Comparison of ENCODE assay signal across 8 cellular contexts in the genomic region with DNA sequence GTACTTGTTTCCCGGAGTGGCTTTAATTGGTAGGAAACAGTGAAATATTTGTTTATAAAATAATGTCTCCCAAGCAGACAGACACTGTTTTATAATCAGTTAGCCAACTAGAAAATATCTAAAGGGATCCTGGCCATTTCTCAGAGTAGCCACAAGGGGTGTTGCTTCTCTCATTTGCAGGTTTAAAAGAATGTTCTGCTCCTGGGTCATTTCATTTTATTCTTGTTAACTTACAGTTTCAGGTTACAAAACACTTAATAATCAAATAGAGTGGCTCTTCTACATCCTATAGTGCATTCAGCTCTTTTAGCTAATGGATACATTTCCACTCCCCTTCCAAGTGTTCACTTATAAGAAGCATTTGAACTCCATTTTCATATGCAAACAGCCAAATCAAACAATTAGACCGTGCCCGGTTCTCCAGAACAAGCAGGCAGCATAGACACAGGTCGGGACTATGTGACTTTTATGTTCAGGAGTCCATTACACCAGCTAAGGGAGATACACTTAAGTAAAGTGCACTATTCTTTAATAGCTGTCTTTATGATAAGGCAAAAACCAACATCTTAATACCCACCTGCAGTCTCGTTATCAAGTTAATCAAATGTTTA.
DNase-seq lines count a peak whose midpoint lies in the region; ATAC-seq and TF ChIP-seq lines count a peak whose summit lies in the region.

No MANE protein-coding gene starts in this region.

- POLR2A ChIA-PET in WTC11 (lab: Charles Lee): no interaction called here

- TF ChIP-seq CTCF in Calu3 (IDR thresholded peaks at IDR 0.05; ENCODE audit: unreplicated experiment) (peak; percentile 24), LNCaP clone FGC (IDR thresholded peaks at IDR 0.05; ENCODE audit: control insufficient read depth, extremely low read depth, insufficient read depth) (peak; percentile 40; the same call in 1 of the 2 replicates), WTC11 (IDR thresholded peaks at IDR 0.05) (peak; percentile 34; the same call in 1 of the 2 replicates), right lobe of liver (IDR thresholded peaks at IDR 0.05) (peak; percentile 26 to 48 (median 37))

- no peak overlapping the region for H3K4me3 Mint-ChIP-seq in Calu3 (ENCODE audit: low read depth, unreplicated experiment)
- no peak overlapping the region for H3K4me3 Mint-ChIP-seq in WTC11

- no peaks in the 10 kb centered on the region for H3K27me3 ChIP-seq in right lobe of liver

- H3K36me3 Mint-ChIP-seq in Calu3 (ENCODE audit: insufficient read depth, unreplicated experiment): no peaks in the 10 kb centered on the region
- peaks cover 15% of the 10 kb centered on the region for H3K36me3 Mint-ChIP-seq in WTC11

- no peak overlapping the region for H3K4me3 ChIP-seq in LNCaP clone FGC (ENCODE audit: low read depth, low read length)
- no peak overlapping the region for H3K4me3 ChIP-seq in right lobe of liver

- H3K27ac Mint-ChIP-seq in Calu3 (ENCODE audit: unreplicated experiment) (no peak overlapping the region), WTC11 (no peak overlapping the region)

- H3K36me3 ChIP-seq in right lobe of liver: no peaks in the 10 kb centered on the region

- no peak overlapping the region for H3K27ac ChIP-seq in right lobe of liver

- H3K9me3 ChIP-seq in right lobe of liver: no peaks in the 10 kb centered on the region

- intact Hi-C loops in Calu3 (cut with micrococcal nuclease; ENCODE audit: unreplicated experiment): no loop called here
- intact Hi-C loops in right lobe of liver (cut with DNase I): no loop called here

- ATAC-seq in WTC11 (no peak; the same call in 1 of the 2 replicates), right lobe of liver (peak in 1 of 4 donors; percentile 61), HG03135 (IDR thresholded peaks at IDR 0.05; ENCODE audit: unreplicated experiment) (no peak)
- no peak for ATAC-seq in activated CD4-positive, CD25-positive, alpha-beta regulatory T cell treated with anti-CD3 and anti-CD28 coated beads, Interleukin-2, amount 50 U/mL, for 24 hours

- DNase-seq in Calu3 (no peak), LNCaP clone FGC (ENCODE audit: low read depth) (peak; percentile 3), WTC11 (ENCODE audit: low spot score) (no peak), right lobe of liver (no peak), glomerular visceral epithelial cell (ENCODE audit: extremely low spot score) (no peak), MV-4-11 (lab: John Stamatoyannopoulos, UW) (no peak)

- H3K4me1 Mint-ChIP-seq in Calu3 (ENCODE audit: low read depth, unreplicated experiment) (peaks cover 5% of the 10 kb centered on the region), WTC11 (peaks cover 6% of the 10 kb centered on the region)

- 53% methylated on average over 5 of the region's 5 CpGs for WGBS in right lobe of liver (ENCODE audit: insufficient coverage, low coverage, low lambda C conversion rate, missing lambda C conversion rate)

- no peaks in the 10 kb centered on the region for H3K4me1 ChIP-seq in right lobe of liver

- TF ChIP-seq POLR2A in right lobe of liver (IDR thresholded peaks at IDR 0.05): no peak

- BruUV-seq in Calu3 (replicated peaks; lab: Mats Ljungman, UMichigan): no TSS peak

- H3K9me3 Mint-ChIP-seq in Calu3 (ENCODE audit: low read depth, unreplicated experiment): no peaks in the 10 kb centered on the region
- H3K9me3 Mint-ChIP-seq in WTC11: peaks cover 12% of the 10 kb centered on the region

- CTCF ChIA-PET in Calu3 (lab: Charles Lee): interaction anchor here (0.5 kb wide), 1 partner anchor 181 kb away, joined by 5 read pairs; no protein-coding TSS in a partner anchor
- CTCF ChIA-PET in WTC11 (lab: Charles Lee): interaction anchor here (0.7 to 1.1 kb wide), 5 partner anchors 9 to 213 kb away, joined by 3 to 4 read pairs (median 3); no protein-coding TSS in a partner anchor

- H3K27me3 Mint-ChIP-seq in Calu3 (ENCODE audit: unreplicated experiment) (peaks cover 22% of the 10 kb centered on the region), WTC11 (ENCODE audit: low read depth) (no peaks in the 10 kb centered on the region; the same call in 1 of the 2 replicates)

TF ChIP-seq in WTC11, 78 proteins besides CTCF, POLR2A, EP300 and RAD21 (continues in another document):
- TF ChIP-seq GTF2I (CRISPR knock-in tag; conservative IDR thresholded peaks at IDR 0.05) (no peak), TP53 (CRISPR knock-in tag; IDR thresholded peaks at IDR 0.05) (no peak), USF2 (CRISPR knock-in tag; IDR thresholded peaks at IDR 0.05) (no peak), NR2C2 (CRISPR knock-in tag; IDR thresholded peaks at IDR 0.05) (no peak), SMAD4 (CRISPR knock-in tag; IDR thresholded peaks at IDR 0.05) (no peak), NFYB (CRISPR knock-in tag; conservative IDR thresholded peaks at IDR 0.05; ENCODE audit: low read depth) (no peak), ZNF263 (CRISPR knock-in tag; IDR thresholded peaks at IDR 0.05; ENCODE audit: low read depth) (no peak), AR (CRISPR knock-in tag; IDR thresholded peaks at IDR 0.05) (no peak), FOXP1 (CRISPR knock-in tag; IDR thresholded peaks at IDR 0.05; ENCODE audit: borderline replicate concordance) (no peak), TCF7 (CRISPR knock-in tag; IDR thresholded peaks at IDR 0.05; ENCODE audit: low read depth) (no peak), ETV6 (CRISPR knock-in tag; IDR thresholded peaks at IDR 0.05) (no peak)
- TF ChIP-seq, protein P1, sequence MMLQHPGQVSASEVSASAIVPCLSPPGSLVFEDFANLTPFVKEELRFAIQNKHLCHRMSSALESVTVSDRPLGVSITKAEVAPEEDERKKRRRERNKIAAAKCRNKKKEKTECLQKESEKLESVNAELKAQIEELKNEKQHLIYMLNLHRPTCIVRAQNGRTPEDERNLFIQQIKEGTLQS (CRISPR knock-in tag; conservative IDR thresholded peaks at IDR 0.05): no peak
- TF ChIP-seq, protein P2, sequence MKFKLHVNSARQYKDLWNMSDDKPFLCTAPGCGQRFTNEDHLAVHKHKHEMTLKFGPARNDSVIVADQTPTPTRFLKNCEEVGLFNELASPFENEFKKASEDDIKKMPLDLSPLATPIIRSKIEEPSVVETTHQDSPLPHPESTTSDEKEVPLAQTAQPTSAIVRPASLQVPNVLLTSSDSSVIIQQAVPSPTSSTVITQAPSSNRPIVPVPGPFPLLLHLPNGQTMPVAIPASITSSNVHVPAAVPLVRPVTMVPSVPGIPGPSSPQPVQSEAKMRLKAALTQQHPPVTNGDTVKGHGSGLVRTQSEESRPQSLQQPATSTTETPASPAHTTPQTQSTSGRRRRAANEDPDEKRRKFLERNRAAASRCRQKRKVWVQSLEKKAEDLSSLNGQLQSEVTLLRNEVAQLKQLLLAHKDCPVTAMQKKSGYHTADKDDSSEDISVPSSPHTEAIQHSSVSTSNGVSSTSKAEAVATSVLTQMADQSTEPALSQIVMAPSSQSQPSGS (CRISPR knock-in tag; IDR thresholded peaks at IDR 0.05; ENCODE audit: borderline replicate concordance, low read depth): no peak
- TF ChIP-seq, protein P3, sequence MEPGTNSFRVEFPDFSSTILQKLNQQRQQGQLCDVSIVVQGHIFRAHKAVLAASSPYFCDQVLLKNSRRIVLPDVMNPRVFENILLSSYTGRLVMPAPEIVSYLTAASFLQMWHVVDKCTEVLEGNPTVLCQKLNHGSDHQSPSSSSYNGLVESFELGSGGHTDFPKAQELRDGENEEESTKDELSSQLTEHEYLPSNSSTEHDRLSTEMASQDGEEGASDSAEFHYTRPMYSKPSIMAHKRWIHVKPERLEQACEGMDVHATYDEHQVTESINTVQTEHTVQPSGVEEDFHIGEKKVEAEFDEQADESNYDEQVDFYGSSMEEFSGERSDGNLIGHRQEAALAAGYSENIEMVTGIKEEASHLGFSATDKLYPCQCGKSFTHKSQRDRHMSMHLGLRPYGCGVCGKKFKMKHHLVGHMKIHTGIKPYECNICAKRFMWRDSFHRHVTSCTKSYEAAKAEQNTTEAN (CRISPR knock-in tag; IDR thresholded peaks at IDR 0.05): no peak
- TF ChIP-seq, protein P4, sequence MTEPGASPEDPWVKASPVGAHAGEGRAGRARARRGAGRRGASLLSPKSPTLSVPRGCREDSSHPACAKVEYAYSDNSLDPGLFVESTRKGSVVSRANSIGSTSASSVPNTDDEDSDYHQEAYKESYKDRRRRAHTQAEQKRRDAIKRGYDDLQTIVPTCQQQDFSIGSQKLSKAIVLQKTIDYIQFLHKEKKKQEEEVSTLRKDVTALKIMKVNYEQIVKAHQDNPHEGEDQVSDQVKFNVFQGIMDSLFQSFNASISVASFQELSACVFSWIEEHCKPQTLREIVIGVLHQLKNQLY (CRISPR knock-in tag; IDR thresholded peaks at IDR 0.05): no peak
